ENCODE assay signal across 21 cellular contexts in the genomic region with DNA sequence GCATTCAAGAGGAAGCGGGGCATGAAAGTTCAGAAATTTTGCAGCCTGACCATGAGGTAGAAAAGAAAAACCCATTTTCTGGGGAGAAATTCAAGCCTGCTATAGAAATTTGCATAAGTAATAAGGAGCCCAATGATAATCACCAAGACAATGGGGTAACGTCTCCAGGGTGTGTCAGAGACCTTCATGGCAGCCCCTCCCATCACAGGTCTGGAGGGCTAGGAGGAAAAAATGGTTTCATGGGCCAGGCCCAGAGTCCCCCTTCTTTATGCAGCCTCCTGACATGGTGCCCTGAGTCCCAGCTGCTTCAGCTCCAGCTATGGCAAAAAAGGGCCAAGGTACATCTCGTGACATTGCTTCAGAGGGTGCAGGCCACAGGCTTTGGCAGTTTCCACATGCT.
A peak's percentile ranks its signal among the peaks of the same experiment; 100 is the strongest.
DNase-seq lines count a peak whose midpoint lies in the region; ATAC-seq, FAIRE-seq and TF ChIP-seq lines count a peak whose summit lies in the region.
"Had no signal": no experiment of that assay in that cellular context is flagged by ENCODE, and none has a peak within 500 bp of the region (broad histone marks: within the 10 kb centered on the region; RNA-seq: fewer than 3 reads in every experiment).

No MANE protein-coding gene starts in this region.

- intact Hi-C loops in kidney (cut with DNase I) (no loop called here), posterior vena cava (cut with DNase I) (no loop called here)

- H3K4me3 ChIP-seq in HEK293 (ENCODE audit: low read depth, low read length) = no peak overlapping the region
- H3K4me3 ChIP-seq in kidney (ENCODE audit: low read length in 2 of 2) = no peak overlapping the region
- H3K4me3 ChIP-seq: BLaER1 treated with 17β-estradiol and CSF1 and Interleukin-3, amounts not matched to agents 10 nM and 100 nM had no signal

- H3K4me1 ChIP-seq in HEK293 (ENCODE audit: control insufficient read depth, insufficient read depth, low read length) (no peaks in the 10 kb centered on the region), kidney (ENCODE audit: control insufficient read depth in 1 of 2, insufficient read depth in 1 of 2, low read depth in 1 of 2, low read length in 2 of 2) (no peaks in the 10 kb centered on the region)
- H3K4me1 ChIP-seq: BLaER1 treated with 17β-estradiol and CSF1 and Interleukin-3, amounts not matched to agents 10 nM and 100 nM; Caco-2 had no signal

- no peaks in the 10 kb centered on the region for H3K36me3 ChIP-seq in HEK293 (ENCODE audit: control insufficient read depth in 2 of 2, insufficient read depth in 1 of 2, low read length in 2 of 2)
- H3K36me3 ChIP-seq in kidney (ENCODE audit: control insufficient read depth in 1 of 2, insufficient read depth in 2 of 2, low read length in 2 of 2) = no peaks in the 10 kb centered on the region
- H3K36me3 ChIP-seq: BLaER1 treated with 17β-estradiol and CSF1 and Interleukin-3, amounts not matched to agents 10 nM and 100 nM had no signal

- H3K9ac ChIP-seq in kidney (ENCODE audit: low read length in 2 of 2) = no peak overlapping the region
- H3K9ac ChIP-seq: BLaER1 treated with 17β-estradiol and CSF1 and Interleukin-3, amounts not matched to agents 10 nM and 100 nM had no signal

- CTCF ChIA-PET in HEK293 (lab: Yijun Ruan, JAX) = no interaction called here

- H3K27ac ChIP-seq in HEK293 (ENCODE audit: extremely low read depth, low read depth, low read length) (no peak overlapping the region), kidney (ENCODE audit: low read depth in 2 of 2, low read length in 2 of 2) (no peak overlapping the region)
- H3K27ac ChIP-seq: BLaER1 treated with 17β-estradiol and CSF1 and Interleukin-3, amounts not matched to agents 10 nM and 100 nM; C4-2B had no signal

- FAIRE-seq in kidney (lab: Jason Lieb, UNC) = no peak
- FAIRE-seq: A204.1, D721Med, G401.6, GM12891, GM19239 had no signal

- DNase-seq in kidney (peak; percentile 47), posterior vena cava (ENCODE audit: low spot score) (peak; percentile 31), NCI-H774 (lab: John Stamatoyannopoulos, UW) (no peak), NCI-H748 (lab: John Stamatoyannopoulos, UW; ENCODE audit: unreplicated experiment) (no peak)
- DNase-seq: 8988T; AML-193; Caco-2; Calu3; CD4-positive, alpha-beta T cell; CD8-positive, alpha-beta T cell; DMS79 treated with DMSO at 0.1 percent for 48 hours; GF-D8 had no signal

- POLR2A ChIA-PET in HEK293 (lab: Yijun Ruan, JAX) = no interaction called here

- ATAC-seq in HG03354 (IDR thresholded peaks at IDR 0.05; ENCODE audit: poor library complexity, severe bottlenecking, unreplicated experiment) = no peak
- ATAC-seq: CD8-positive, alpha-beta T cell had no signal

- TF ChIP-seq CTCF in HEK293 (tag by site-specific recombination; IDR thresholded peaks at IDR 0.05) (no peak), kidney (IDR thresholded peaks at IDR 0.05; ENCODE audit: borderline replicate concordance, extremely low read depth, insufficient read depth) (no peak)

- no peaks in the 10 kb centered on the region for H3K9me3 ChIP-seq in HEK293 (ENCODE audit: control insufficient read depth, insufficient read depth, low read depth, low read length)
- H3K9me3 ChIP-seq in kidney (ENCODE audit: control insufficient read depth in 1 of 2, low read length in 2 of 2) = peaks cover 0 to 3% of the 10 kb centered on the region in 2 donors

TF ChIP-seq in HEK293, 187 proteins besides CTCF, POLR2A, EP300 and RAD21:
- TF ChIP-seq SETDB1 (IDR thresholded peaks at IDR 0.05; ENCODE audit: insufficient read length, low read length) (peak; percentile 51), ZNF585B (tag by site-specific recombination; IDR thresholded peaks at IDR 0.05) (peak; percentile 79), TRIM28 (IDR thresholded peaks at IDR 0.05; ENCODE audit: borderline replicate concordance, low read length) (peak; percentile 53; the same call in 1 of the 2 replicates), ZNF391 (tag by site-specific recombination; IDR thresholded peaks at IDR 0.05; ENCODE audit: borderline replicate concordance, low read depth) (no peak), ZNF280C (tag by site-specific recombination; IDR thresholded peaks at IDR 0.05) (no peak), KLF8 (tag by site-specific recombination; IDR thresholded peaks at IDR 0.05) (no peak)

Comparison
In these comparisons a context has a peak if more than half of its experiments do, and no peak if none do; other contexts are left out.
1. DNase-seq: peak in kidney (single experiment) and posterior vena cava (single experiment); none in NCI-H774 (single experiment) and NCI-H748 (single experiment).